21 cellular contexts compared by ENCODE assay signal in genomic region chrX:31334997-31335396, GRCh38.
DNase-seq lines count a peak whose midpoint lies in the region; ATAC-seq, FAIRE-seq and TF ChIP-seq lines count a peak whose summit lies in the region.
"Had no signal": no experiment of that assay in that cellular context is flagged by ENCODE, and none has a peak within 500 bp of the region (broad histone marks: within the 10 kb centered on the region; RNA-seq: fewer than 3 reads in every experiment).

No MANE protein-coding gene starts in this region.

- H3K36me3 ChIP-seq in liver (ENCODE audit: control insufficient read depth in 4 of 4, insufficient read depth in 3 of 4, low read depth in 1 of 4, low read length in 3 of 4), result no peaks in the 10 kb centered on the region
- H3K36me3 ChIP-seq in HepG2 (replicated peaks in 1 of 2; ENCODE audit: control insufficient read depth in 1 of 2, insufficient read depth in 2 of 2, low read length in 2 of 2), result no peaks in the 10 kb centered on the region
- no peaks in the 10 kb centered on the region for H3K36me3 ChIP-seq in astrocyte (ENCODE audit: insufficient read depth, low read length)
- H3K36me3 ChIP-seq in right lobe of liver, result no peaks in the 10 kb centered on the region
- H3K36me3 ChIP-seq in upper lobe of left lung, result no peaks in the 10 kb centered on the region
- H3K36me3 ChIP-seq: BLaER1 had no signal

- ATAC-seq in HepG2 (no peak), right lobe of liver (peak; percentile 48 to 71 (median 52)), GM21717 (IDR thresholded peaks at IDR 0.05; ENCODE audit: unreplicated experiment) (no peak), HG03196 (IDR thresholded peaks at IDR 0.05; ENCODE audit: unreplicated experiment) (no peak), upper lobe of left lung (ENCODE audit: low FRiP score in 2 of 2) (no peak)
- ATAC-seq: HCT116 had no signal

- DNase-seq in HepG2 (ENCODE audit: low spot score), result no peak
- no peak for DNase-seq in astrocyte (ENCODE audit: low read depth)
- DNase-seq in right lobe of liver, result no peak
- DNase-seq in osteocyte (ENCODE audit: extremely low spot score, unreplicated experiment), result no peak
- no peak for DNase-seq in upper lobe of left lung
- DNase-seq: CD4-positive, alpha-beta T cell; CD8-positive, alpha-beta memory T cell; DMS153; DND-41; GM23248; H9 had no signal

- H4K20me1 ChIP-seq in HepG2 (ENCODE audit: insufficient read depth, low read length) (no peaks in the 10 kb centered on the region), astrocyte (ENCODE audit: insufficient read depth, low read length) (no peaks in the 10 kb centered on the region)
- H4K20me1 ChIP-seq: BLaER1 had no signal

- H3K4me1 Mint-ChIP-seq in astrocyte (ENCODE audit: low read depth, unreplicated experiment), result peaks cover 13% of the 10 kb centered on the region
- H3K4me1 Mint-ChIP-seq in osteocyte (ENCODE audit: unreplicated experiment), result peaks cover 65% of the 10 kb centered on the region
- H3K4me1 Mint-ChIP-seq: B cell; CD8-positive, alpha-beta memory T cell; H9 had no signal

- no peak overlapping the region for H2AFZ ChIP-seq in HepG2 (ENCODE audit: low read length)
- H2AFZ ChIP-seq in astrocyte (ENCODE audit: low read depth, low read length), result no peak overlapping the region
- H2AFZ ChIP-seq: GM23248 had no signal

- peak; percentile 9 to 21 for TF ChIP-seq RAD21 in liver (IDR thresholded peaks at IDR 0.05)
- TF ChIP-seq RAD21 in HepG2 (CRISPR knock-in tag; IDR thresholded peaks at IDR 0.05), result no peak

- H3K9ac ChIP-seq in liver (ENCODE audit: low read depth in 1 of 2, low read length in 2 of 2) (no peak overlapping the region), HepG2 (ENCODE audit: insufficient read depth, low read depth, low read length) (no peak overlapping the region), astrocyte (ENCODE audit: low read length) (no peak overlapping the region)
- H3K9ac ChIP-seq: BLaER1, GM23248 had no signal

- H3K4me3 ChIP-seq in liver (ENCODE audit: low read depth in 1 of 3, low read length in 3 of 3) (no peak overlapping the region), HepG2 (replicated peaks in 1 of 3; ENCODE audit: insufficient read depth in 1 of 3, low read depth in 2 of 3, low read length in 3 of 3) (no peak overlapping the region), astrocyte (ENCODE audit: insufficient read depth, low read depth, low read length) (no peak overlapping the region), right lobe of liver (no peak overlapping the region), upper lobe of left lung (no peak overlapping the region)
- H3K4me3 ChIP-seq: BLaER1, GM23248 had no signal

- H3K27ac Mint-ChIP-seq in astrocyte (ENCODE audit: unreplicated experiment), result peak overlapping the region; percentile 50
- H3K27ac Mint-ChIP-seq in osteocyte (ENCODE audit: unreplicated experiment), result peak overlapping the region; percentile 69
- H3K27ac Mint-ChIP-seq: B cell; CD4-positive, alpha-beta T cell; CD8-positive, alpha-beta memory T cell; H9 had no signal

- H3K27ac ChIP-seq in liver (ENCODE audit: low read depth in 1 of 2, low read length in 2 of 2) (peak overlapping the region in 1 of 2 donors; percentile 51), HepG2 (ENCODE audit: extremely low read length, insufficient read depth, low read length) (no peak overlapping the region), astrocyte (ENCODE audit: low read depth, low read length) (no peak overlapping the region), right lobe of liver (peak overlapping the region in 2 of 3 donors; percentile 40 to 67), upper lobe of left lung (no peak overlapping the region)
- H3K27ac ChIP-seq: 22Rv1, BLaER1, C4-2B, GM23248 had no signal

- TF ChIP-seq EP300 in HepG2 (IDR thresholded peaks at IDR 0.05; ENCODE audit: low read depth in 2 of 2, low read length in 2 of 2) (no peak), HepG2 (CRISPR knock-in tag; IDR thresholded peaks at IDR 0.05; ENCODE audit: borderline replicate concordance) (no peak), upper lobe of left lung (IDR thresholded peaks at IDR 0.05) (no peak)

- H3K27me3 Mint-ChIP-seq in astrocyte (ENCODE audit: low read depth, unreplicated experiment) (no peaks in the 10 kb centered on the region), osteocyte (ENCODE audit: unreplicated experiment) (no peaks in the 10 kb centered on the region)
- H3K27me3 Mint-ChIP-seq: B cell; CD4-positive, alpha-beta T cell had no signal

- H3K79me2 ChIP-seq in HepG2 (ENCODE audit: insufficient read depth, low read length) (no peaks in the 10 kb centered on the region), astrocyte (ENCODE audit: insufficient read depth, low read length) (no peaks in the 10 kb centered on the region)

- intact Hi-C loops in HepG2 (cut with micrococcal nuclease; ENCODE audit: unreplicated experiment), result no loop called here
- intact Hi-C loops in right lobe of liver (cut with DNase I), result no loop called here

- in situ Hi-C loops in HepG2 (cut with HindIII; ENCODE audit: extremely low pct_ligation_motif_present, low pct_unique_long_range_greater_than_20kb), result no loop called here

- H3K4me1 ChIP-seq in liver (ENCODE audit: control insufficient read depth in 4 of 4, insufficient read depth in 4 of 4, low read length in 3 of 4) (peaks cover 2 to 25% (median 18%) of the 10 kb centered on the region in 4 donors), HepG2 (ENCODE audit: insufficient read depth, low read length) (no peaks in the 10 kb centered on the region), astrocyte (ENCODE audit: insufficient read depth, low read length) (peaks cover 3% of the 10 kb centered on the region), right lobe of liver (peaks cover 0 to 22% (median 2%) of the 10 kb centered on the region in 4 donors), upper lobe of left lung (no peaks in the 10 kb centered on the region)
- H3K4me1 ChIP-seq: BLaER1 had no signal

- POLR2A ChIA-PET in HepG2 (lab: Yijun Ruan, JAX), result no interaction called here

- no TSS peak for BruUV-seq in HepG2 (replicated peaks; lab: Mats Ljungman, UMichigan)

- FAIRE-seq in HepG2 (lab: Jason Lieb, UNC) (no peak), astrocyte (lab: Jason Lieb, UNC) (no peak)
- FAIRE-seq: A204.1, GM12892 had no signal

- TF ChIP-seq CTCF in liver (IDR thresholded peaks at IDR 0.05; ENCODE audit: low read depth, low read length, missing input control) (no peak), HepG2 (CRISPR knock-in tag; IDR thresholded peaks at IDR 0.05) (no peak), astrocyte (IDR thresholded peaks at IDR 0.05; ENCODE audit: insufficient read depth, low read depth, low read length) (no peak), right lobe of liver (IDR thresholded peaks at IDR 0.05) (no peak), osteocyte (IDR thresholded peaks at IDR 0.05) (no peak), upper lobe of left lung (IDR thresholded peaks at IDR 0.05) (no peak)

- H3K9me3 Mint-ChIP-seq in astrocyte (ENCODE audit: unreplicated experiment) (no peaks in the 10 kb centered on the region), osteocyte (ENCODE audit: unreplicated experiment) (peaks cover 9% of the 10 kb centered on the region)
- H3K9me3 Mint-ChIP-seq: CD4-positive, alpha-beta T cell had no signal

- no peak overlapping the region for H3K4me3 Mint-ChIP-seq in astrocyte (ENCODE audit: unreplicated experiment)
- H3K4me3 Mint-ChIP-seq in osteocyte (ENCODE audit: unreplicated experiment), result no peak overlapping the region
- H3K4me3 Mint-ChIP-seq: B cell; CD4-positive, alpha-beta T cell; CD8-positive, alpha-beta memory T cell; H9 had no signal

- CTCF ChIA-PET in HepG2 (lab: Yijun Ruan, JAX; ENCODE audit: low intra/inter-chr PET ratio, low total read pairs), result no interaction called here

- H3K9me3 ChIP-seq in liver (ENCODE audit: control insufficient read depth in 4 of 4, low read length in 3 of 4), result no peaks in the 10 kb centered on the region
- H3K9me3 ChIP-seq in HepG2 (ENCODE audit: low read length), result no peaks in the 10 kb centered on the region
- H3K9me3 ChIP-seq in astrocyte (ENCODE audit: insufficient read depth, low read depth, low read length), result no peaks in the 10 kb centered on the region
- no peaks in the 10 kb centered on the region for H3K9me3 ChIP-seq in right lobe of liver
- no peaks in the 10 kb centered on the region for H3K9me3 ChIP-seq in upper lobe of left lung
- H3K9me3 ChIP-seq: BLaER1 had no signal

- no peak overlapping the region for H3K4me2 ChIP-seq in HepG2 (ENCODE audit: low read depth, low read length)
- H3K4me2 ChIP-seq in astrocyte (ENCODE audit: low read length), result no peak overlapping the region
- H3K4me2 ChIP-seq: BLaER1 had no signal

- no peaks in the 10 kb centered on the region for H3K27me3 ChIP-seq in liver (ENCODE audit: control insufficient read depth in 4 of 4, insufficient read depth in 4 of 4, low read length in 3 of 4)
- H3K27me3 ChIP-seq in HepG2 (ENCODE audit: control insufficient read depth in 1 of 2, insufficient read depth in 2 of 2, low read length in 2 of 2), result no peaks in the 10 kb centered on the region
- H3K27me3 ChIP-seq in astrocyte (ENCODE audit: insufficient read depth, low read length), result no peaks in the 10 kb centered on the region
- no peaks in the 10 kb centered on the region for H3K27me3 ChIP-seq in right lobe of liver
- H3K27me3 ChIP-seq in upper lobe of left lung, result no peaks in the 10 kb centered on the region

- WGBS in liver, result 39% methylated on average over 1 of the region's 1 CpG
- 0% methylated on average over 1 of the region's 1 CpG for WGBS in HepG2 (ENCODE audit: low lambda C conversion rate)
- 46% methylated on average over 1 of the region's 1 CpG for WGBS in right lobe of liver (ENCODE audit: insufficient coverage, low coverage, low lambda C conversion rate, missing lambda C conversion rate)
- WGBS in upper lobe of left lung, 2 donors, result 86 to 89% methylated on average over 1 of the region's 1 CpG

- TF ChIP-seq POLR2A in HepG2 (IDR thresholded peaks at IDR 0.05; ENCODE audit: insufficient read depth in 1 of 2, low read depth in 2 of 2, low read length in 2 of 2) (no peak), right lobe of liver (IDR thresholded peaks at IDR 0.05) (no peak), upper lobe of left lung (IDR thresholded peaks at IDR 0.05) (no peak)

- H3K36me3 Mint-ChIP-seq in astrocyte (ENCODE audit: low read depth, unreplicated experiment) (no peaks in the 10 kb centered on the region), osteocyte (ENCODE audit: unreplicated experiment) (peaks cover 2% of the 10 kb centered on the region)
- H3K36me3 Mint-ChIP-seq: CD8-positive, alpha-beta memory T cell had no signal

TF ChIP-seq in liver, 16 proteins besides CTCF, POLR2A, EP300 and RAD21 (continues in another document):
- TF ChIP-seq YY1 (IDR thresholded peaks at IDR 0.05), result peak; percentile 48
- TF ChIP-seq MAX (IDR thresholded peaks at IDR 0.05), result no peak
- no peak for TF ChIP-seq FOXA2 (IDR thresholded peaks at IDR 0.05)

TF ChIP-seq in HepG2, 621 proteins besides CTCF, POLR2A, EP300 and RAD21:
- no peak for TF ChIP-seq NCOA1 (CRISPR knock-in tag; IDR thresholded peaks at IDR 0.05)
- no peak for TF ChIP-seq SIN3B (IDR thresholded peaks at IDR 0.05; ENCODE audit: low read length)
- TF ChIP-seq ZNF776 (CRISPR knock-in tag; IDR thresholded peaks at IDR 0.05), result no peak
- TF ChIP-seq SOX6 (IDR thresholded peaks at IDR 0.05), result no peak
- no peak for TF ChIP-seq SOX6 (CRISPR knock-in tag; IDR thresholded peaks at IDR 0.05)
- TF ChIP-seq ZNF781 (CRISPR knock-in tag; IDR thresholded peaks at IDR 0.05; ENCODE audit: borderline replicate concordance, not compliant biosample characterization), result no peak
- no peak for TF ChIP-seq ZFP37 (CRISPR knock-in tag; IDR thresholded peaks at IDR 0.05; ENCODE audit: borderline replicate concordance)

Comparison
In these comparisons a context has a peak if more than half of its experiments do, and no peak if none do; other contexts are left out.
1. H3K27ac ChIP-seq: peak in right lobe of liver (2 of 3); none in HepG2 (single experiment), astrocyte (single experiment) and upper lobe of left lung (0 of 4).
2. ATAC-seq: peak in right lobe of liver (4 of 4); none in HepG2 (single experiment), GM21717 (single experiment), HG03196 (single experiment) and upper lobe of left lung (0 of 2).